Comparison of ENCODE assay signal across 1 cellular context in genomic region chr4:113976937-113977855, GRCh38.
TF ChIP-seq lines count a peak whose summit lies in the region.

No MANE protein-coding gene starts in this region.

TF ChIP-seq in GM23338, 12 proteins besides CTCF, POLR2A, EP300 and RAD21 (continued from another document):
- TF ChIP-seq POLR2AphosphoS5 (IDR thresholded peaks at IDR 0.05; ENCODE audit: low read depth), result no peak
- no peak for TF ChIP-seq ETS1 (IDR thresholded peaks at IDR 0.05)
- no peak for TF ChIP-seq REST (IDR thresholded peaks at IDR 0.05; ENCODE audit: unreplicated experiment)
- no peak for TF ChIP-seq ZNF331 (CRISPR knock-in tag; IDR thresholded peaks at IDR 0.05; ENCODE audit: low read depth)
- no peak for TF ChIP-seq STAT1 (IDR thresholded peaks at IDR 0.05; ENCODE audit: unreplicated experiment)
- TF ChIP-seq ZNF462 (CRISPR knock-in tag; IDR thresholded peaks at IDR 0.05), result no peak
- no peak for TF ChIP-seq ZNF114 (CRISPR knock-in tag; IDR thresholded peaks at IDR 0.05)
- no peak for TF ChIP-seq CREB1 (CRISPR knock-in tag; IDR thresholded peaks at IDR 0.05; ENCODE audit: low read depth)
TF ChIP-seq in GM23338: peak in this region for 0.
